Comparison of ENCODE assay signal across 8 cellular contexts in genomic region chr10:102114861-102115618, GRCh38. TPM values are rescaled to one million over a fixed set of nuclear protein-coding genes. Genes with fewer than 3 reads are reported as not detected.
DNase-seq lines count a peak whose midpoint lies in the region; ATAC-seq and TF ChIP-seq lines count a peak whose summit lies in the region.

No MANE protein-coding gene starts in this region.

- H3K36me3 Mint-ChIP-seq in endothelial cell (ENCODE audit: low read depth, unreplicated experiment) = peaks cover 21% of the 10 kb centered on the region

- H3K4me1 Mint-ChIP-seq in endothelial cell (ENCODE audit: unreplicated experiment) = peaks cover 66% of the 10 kb centered on the region

- H3K27ac Mint-ChIP-seq in endothelial cell (ENCODE audit: unreplicated experiment) = peak overlapping the region; percentile 91

- TF ChIP-seq CTCF in endothelial cell (IDR thresholded peaks at IDR 0.05; ENCODE audit: unreplicated experiment) = no peak

- DNase-seq in CD1c-positive myeloid dendritic cell (ENCODE audit: extremely low spot score) = peak; percentile 87
- DNase-seq in GM19240 (ENCODE audit: insufficient read length, low spot score) = peak; percentile 77
- peak; percentile 85 for DNase-seq in NOMO-1 treated with dmso at 0.1 percent for 144 hours (lab: John Stamatoyannopoulos, UW; ENCODE audit: unreplicated experiment)
- DNase-seq in activated CD8-positive, alpha-beta memory T cell treated with anti-CD3 and anti-CD28 coated beads, Interleukin-2, amount 50 U/mL, for 4 hours = peak; percentile 83
- DNase-seq in endothelial cell (ENCODE audit: low spot score) = peak; percentile 86
- DNase-seq in midbrain (lab: John Stamatoyannopoulos, UW) = peak; percentile 93
- peak; percentile 61 to 72 for DNase-seq in stimulated activated CD8-positive, alpha-beta memory T cell treated with anti-CD3 and anti-CD28 coated beads, Interleukin-2, amount 100 ng/mL, for 1 hour (ENCODE audit: low read depth in 2 of 2)

- H3K9me3 Mint-ChIP-seq in endothelial cell (ENCODE audit: unreplicated experiment) = no peaks in the 10 kb centered on the region

- H3K4me3 Mint-ChIP-seq in endothelial cell (ENCODE audit: unreplicated experiment) = peak overlapping the region; percentile 87

- peak; percentile 43 for ATAC-seq in HG03520 (IDR thresholded peaks at IDR 0.05; ENCODE audit: unreplicated experiment)

- peaks cover 23% of the 10 kb centered on the region for H3K27me3 Mint-ChIP-seq in endothelial cell (ENCODE audit: unreplicated experiment)

RNA-seq across cellular contexts. Expression of gene LDB1, which starts 5.1 kb away (rescaled TPM):
- 160 TPM for total RNA-seq in endothelial cell (ENCODE audit: unreplicated experiment)

RNA-seq across cellular contexts. Expression of gene PPRC1, which starts 17.8 kb away (rescaled TPM):
- 29.9 TPM for total RNA-seq in endothelial cell (ENCODE audit: unreplicated experiment)

RNA-seq across cellular contexts. Expression of gene NOLC1, which starts 37.1 kb away (rescaled TPM):
- 43.2 TPM for total RNA-seq in endothelial cell (ENCODE audit: unreplicated experiment)

RNA-seq across cellular contexts. Expression of gene HPS6, which starts 49.9 kb away (rescaled TPM):
- 25.1 TPM for total RNA-seq in endothelial cell (ENCODE audit: unreplicated experiment)

RNA-seq across cellular contexts. Expression of gene ARMH3, which starts 59.1 kb away (rescaled TPM):
- total RNA-seq in endothelial cell (ENCODE audit: unreplicated experiment) = 20.5 TPM

Comparison
In these comparisons a context has a peak if more than half of its experiments do, and no peak if none do; other contexts are left out.
1. Peak in every context shown above with its lines: DNase-seq and ATAC-seq.